ENCODE assay signal across 24 cellular contexts in the genomic region with DNA sequence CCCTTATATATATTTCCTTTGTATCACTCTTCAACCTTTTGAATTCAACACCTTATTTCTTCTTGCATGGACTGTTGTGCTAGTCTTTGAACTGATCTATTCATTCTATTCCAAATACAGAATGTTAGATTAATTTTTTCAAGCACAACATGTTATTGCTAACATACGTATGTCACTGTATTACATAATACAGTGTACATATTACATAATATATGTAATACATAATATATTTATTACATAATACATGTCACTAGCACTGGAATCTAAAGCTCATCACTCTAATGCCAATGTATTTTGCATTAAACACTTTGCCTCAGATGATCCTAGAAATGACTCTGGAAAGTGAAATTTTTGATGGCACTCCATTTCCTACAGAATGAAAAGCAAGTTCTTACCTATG.
"Had no signal": no experiment of that assay in that cellular context is flagged by ENCODE, and none has a peak within 500 bp of the region (broad histone marks: within the 10 kb centered on the region; RNA-seq: fewer than 3 reads in every experiment).

No MANE protein-coding gene starts in this region.

- FAIRE-seq: small intestine, urothelium cell line had no signal

- H3K4me3 ChIP-seq: neural progenitor cell, ovary, psoas muscle, right lobe of liver, sigmoid colon, stomach, thoracic aorta, thyroid gland, tibial nerve, upper lobe of left lung, vagina had no signal

- ATAC-seq: psoas muscle, right cardiac atrium had no signal

- H3K79me2 ChIP-seq: parathyroid adenoma had no signal

- H3K27ac ChIP-seq: neural progenitor cell, ovary, parathyroid adenoma, psoas muscle, right lobe of liver, sigmoid colon, stomach, thoracic aorta, thyroid gland, tibial nerve, upper lobe of left lung, vagina had no signal

- H2AFZ ChIP-seq: neural progenitor cell, parathyroid adenoma had no signal

- DNase-seq: occipital lobe; ovary; posterior cingulate gyrus; psoas muscle; right cardiac atrium; right lobe of liver; sigmoid colon; small intestine; stimulated activated CD4-positive, alpha-beta T cell treated with anti-CD3 and anti-CD28 coated beads, Interleukin-15, amount 100 ng/mL, for 24 hours; stimulated activated CD4-positive, alpha-beta T cell treated with anti-CD3 and anti-CD28 coated beads, Interleukin-2, amount 100 ng/mL, for 24 hours; stimulated activated CD4-positive, alpha-beta T cell treated with anti-CD3 and anti-CD28 coated beads, Interleukin-2, amount 100 ng/mL, for 48 hours; stimulated activated CD4-positive, alpha-beta T cell treated with anti-CD3 and anti-CD28 coated beads, Interleukin-4, amount 100 ng/mL, for 24 hours; stimulated activated naive B cell treated with anti-CD40 and anti-IgM and Interleukin-4, amounts not matched to agents 10 μg/mL and 1 μg/mL and 100 μg/mL, for 72 hours; stimulated activated naive CD4-positive, alpha-beta T cell treated with Interleukin-2 at 50 U/mL for 16 hours; stomach; thyroid gland; trophoblast cell; upper lobe of left lung had no signal

- H3K9ac ChIP-seq: neural progenitor cell, parathyroid adenoma had no signal

- H3K27me3 ChIP-seq: neural progenitor cell, ovary, right lobe of liver, sigmoid colon, stomach, thyroid gland, tibial nerve, upper lobe of left lung, vagina had no signal

- H3K4me1 ChIP-seq: neural progenitor cell, parathyroid adenoma, stomach, upper lobe of left lung, vagina had no signal

- H3K4me2 ChIP-seq: neural progenitor cell had no signal

- H3K9me3 ChIP-seq: ovary, psoas muscle, right lobe of liver, thoracic aorta, thyroid gland, upper lobe of left lung, vagina had no signal

- H3K36me3 ChIP-seq: neural progenitor cell, ovary, right lobe of liver, sigmoid colon, thoracic aorta, thyroid gland, upper lobe of left lung, vagina had no signal
